1 cellular context compared by ENCODE assay signal in genomic region chr4:16969696-16970135, GRCh38.
TF ChIP-seq lines count a peak whose summit lies in the region.

No MANE protein-coding gene starts in this region.

TF ChIP-seq in GM23338, 12 proteins besides CTCF, POLR2A, EP300 and RAD21 (continued from another document):
- no peak for TF ChIP-seq ZNF462 (CRISPR knock-in tag; IDR thresholded peaks at IDR 0.05)
- no peak for TF ChIP-seq JUNB (IDR thresholded peaks at IDR 0.05; ENCODE audit: unreplicated experiment)
TF ChIP-seq in GM23338: peak in this region for 0.
